In genomic region chrX:129786210-129786651, GRCh38 we compare ENCODE assay signal across 8 cellular contexts. TPM values are rescaled to one million over a fixed set of nuclear protein-coding genes. Genes with fewer than 3 reads are reported as not detected.
DNase-seq lines count a peak whose midpoint lies in the region; ATAC-seq and TF ChIP-seq lines count a peak whose summit lies in the region.

No MANE protein-coding gene starts in this region.

- no peak overlapping the region for H2BK12ac ChIP-seq in neuronal stem cell (ENCODE audit: low read length)

- ATAC-seq in HG03108 (IDR thresholded peaks at IDR 0.05; ENCODE audit: unreplicated experiment) (peak; percentile 71), activated B cell treated with CpG ODN at 0.5 μM for 24 hours (ENCODE audit: low read depth) (peak; percentile 73)

- H3K79me1 ChIP-seq in neuronal stem cell (ENCODE audit: low read depth, low read length) (no peaks in the 10 kb centered on the region), mesendoderm (ENCODE audit: low read length) (no peaks in the 10 kb centered on the region)

- intact Hi-C loops in CD4-positive, alpha-beta memory T cell (cut with micrococcal nuclease): no loop called here
- intact Hi-C loops in activated B cell treated with CpG ODN at 0.5 μM for 24 hours (cut with micrococcal nuclease): loop anchor here (1.0 to 2.0 kb wide), 4 partner anchors 9 to 107 kb away; no protein-coding TSS in a partner anchor

- no peaks in the 10 kb centered on the region for H3K9me3 Mint-ChIP-seq in CD4-positive, alpha-beta memory T cell
- H3K9me3 Mint-ChIP-seq in activated B cell treated with CpG ODN at 0.5 μM for 24 hours: no peaks in the 10 kb centered on the region

- H3K9ac ChIP-seq in neuronal stem cell (ENCODE audit: low read depth, low read length, poor library complexity) (no peak overlapping the region), mesendoderm (ENCODE audit: low read length) (no peak overlapping the region)

- peak overlapping the region; percentile 69 to 81 (median 76) for H3K4me3 Mint-ChIP-seq in CD4-positive, alpha-beta memory T cell
- peak overlapping the region; percentile 77 for H3K4me3 Mint-ChIP-seq in activated B cell treated with CpG ODN at 0.5 μM for 24 hours

- H2AFZ ChIP-seq in neuronal stem cell (ENCODE audit: low read length): no peak overlapping the region

- H3K36me3 ChIP-seq in CD4-positive, alpha-beta memory T cell (ENCODE audit: insufficient read depth, low read length): peaks cover 47% of the 10 kb centered on the region
- H3K36me3 ChIP-seq in neuronal stem cell (replicated peaks in 1 of 2; ENCODE audit: control insufficient read depth in 2 of 2, insufficient read depth in 2 of 2, low read length in 2 of 2) (no peaks in the 10 kb centered on the region), mesendoderm (ENCODE audit: control insufficient read depth, insufficient read depth, low read length) (no peaks in the 10 kb centered on the region)

- no peak overlapping the region for H3K14ac ChIP-seq in neuronal stem cell (ENCODE audit: low read length)

- H2BK5ac ChIP-seq in neuronal stem cell (ENCODE audit: low read length) (no peak overlapping the region), mesendoderm (ENCODE audit: low read length) (no peak overlapping the region)

- H2BK15ac ChIP-seq in neuronal stem cell (ENCODE audit: low read length): no peak overlapping the region
- no peak overlapping the region for H2BK15ac ChIP-seq in mesendoderm (replicated peaks; ENCODE audit: low read depth)

- no CpG with 5 or more reads among the region's 3 CpGs for WGBS in neuronal stem cell (ENCODE audit: extremely low coverage in 2 of 2, insufficient read length in 2 of 2, insufficient replicate concordance in 1 of 2), 2 donors
- no CpG with 5 or more reads among the region's 3 CpGs for WGBS in mesendoderm (ENCODE audit: extremely low coverage, insufficient coverage, low lambda C conversion rate)

- no peak overlapping the region for H4K8ac ChIP-seq in neuronal stem cell (ENCODE audit: low read depth, low read length)
- H4K8ac ChIP-seq in mesendoderm (ENCODE audit: low read depth, low read length): no peak overlapping the region

- TF ChIP-seq CTCF in activated B cell treated with CpG ODN at 0.5 μM for 24 hours (IDR thresholded peaks at IDR 0.05): no peak

- POLR2A ChIA-PET in CD4-positive, alpha-beta memory T cell (lab: Charles Lee; ENCODE audit: partially characterized antibody): interaction anchor here (1.0 to 39.3 kb wide), 3 partner anchors 12 to 60 kb away, joined by 3 to 1390 read pairs (median 7); partner anchors contain the start of gene SASH3
- POLR2A ChIA-PET in activated B cell treated with CpG ODN at 0.5 μM for 24 hours (lab: Charles Lee): interaction anchor here (0.7 to 1.8 kb wide), 5 partner anchors 9 to 131 kb away, joined by 3 to 11 read pairs (median 3); partner anchors contain the start of gene XPNPEP2

- no peak overlapping the region for H3K56ac ChIP-seq in mesendoderm (ENCODE audit: low read length)

- H4K5ac ChIP-seq in mesendoderm (ENCODE audit: low read length): no peak overlapping the region

- H3K4ac ChIP-seq in neuronal stem cell (ENCODE audit: low read length) (no peak overlapping the region), mesendoderm (ENCODE audit: low read depth, low read length) (no peak overlapping the region)

- no peak overlapping the region for H3K4me3 ChIP-seq in CD4-positive, alpha-beta memory T cell (ENCODE audit: low read length in 2 of 2)
- H3K4me3 ChIP-seq in neuronal stem cell (ENCODE audit: low read length in 2 of 2) (no peak overlapping the region), mesendoderm (ENCODE audit: low read length) (no peak overlapping the region)

- H3K9me3 ChIP-seq in CD4-positive, alpha-beta memory T cell (ENCODE audit: control insufficient read depth in 1 of 2, low read length in 2 of 2): no peaks in the 10 kb centered on the region
- no peaks in the 10 kb centered on the region for H3K9me3 ChIP-seq in neuronal stem cell (replicated peaks in 1 of 2; ENCODE audit: control insufficient read depth in 2 of 2, insufficient read depth in 1 of 2, low read depth in 1 of 2, low read length in 2 of 2)

- H3K4me1 Mint-ChIP-seq in CD4-positive, alpha-beta memory T cell: peaks cover 35 to 67% (median 53%) of the 10 kb centered on the region in 4 donors
- peaks cover 64% of the 10 kb centered on the region for H3K4me1 Mint-ChIP-seq in activated B cell treated with CpG ODN at 0.5 μM for 24 hours

- no peaks in the 10 kb centered on the region for H3K27me3 ChIP-seq in CD4-positive, alpha-beta memory T cell (ENCODE audit: insufficient read depth, low read length)
- H3K27me3 ChIP-seq in neuronal stem cell (ENCODE audit: control insufficient read depth in 3 of 3, insufficient read depth in 3 of 3, low read depth in 1 of 3, low read length in 3 of 3) (peaks cover 0 to 6% (median 0%) of the 10 kb centered on the region in 3 experiments), mesendoderm (ENCODE audit: insufficient read depth, low read length, poor library complexity) (no peaks in the 10 kb centered on the region)

- no peak overlapping the region for H2AK5ac ChIP-seq in neuronal stem cell (ENCODE audit: low read depth, low read length)
- H2AK5ac ChIP-seq in mesendoderm (ENCODE audit: low read length): no peak overlapping the region

- H3K18ac ChIP-seq in neuronal stem cell (ENCODE audit: low read length): no peak overlapping the region
- H3K18ac ChIP-seq in mesendoderm (ENCODE audit: low read length): no peak overlapping the region

- H3K79me2 ChIP-seq in mesendoderm (ENCODE audit: control insufficient read depth, insufficient read depth, low read length): no peaks in the 10 kb centered on the region

- CTCF ChIA-PET in CD4-positive, alpha-beta memory T cell (lab: Charles Lee; ENCODE audit: partially characterized antibody): interaction anchor here (0.9 to 3.4 kb wide), 4 partner anchors 12 to 60 kb away, joined by 3 to 10 read pairs (median 6); no protein-coding TSS in a partner anchor
- CTCF ChIA-PET in activated B cell treated with CpG ODN at 0.5 μM for 24 hours (lab: Charles Lee): interaction anchor here (1.1 to 2.2 kb wide), 3 partner anchors 13 to 108 kb away, joined by 3 to 5 read pairs (median 3); no protein-coding TSS in a partner anchor

- H3K27me3 Mint-ChIP-seq in CD4-positive, alpha-beta memory T cell: no peaks in the 10 kb centered on the region
- no peaks in the 10 kb centered on the region for H3K27me3 Mint-ChIP-seq in activated B cell treated with CpG ODN at 0.5 μM for 24 hours

- H2BK120ac ChIP-seq in neuronal stem cell (ENCODE audit: low read depth, low read length) (no peak overlapping the region), mesendoderm (ENCODE audit: low read depth, low read length) (no peak overlapping the region)

- no peak for DNase-seq in CD4-positive, alpha-beta memory T cell
- DNase-seq in GM19240 (ENCODE audit: insufficient read length, low spot score): peak; percentile 45
- no peak for DNase-seq in activated B cell treated with CpG ODN at 0.5 μM for 24 hours
- no peak for DNase-seq in GOT3 (lab: John Stamatoyannopoulos, UW)
- no peak for DNase-seq in neuronal stem cell (ENCODE audit: low spot score)
- no peak for DNase-seq in mesendoderm
- no peak for DNase-seq in NCI-H446 (lab: John Stamatoyannopoulos, UW)

- H3K4me2 ChIP-seq in neuronal stem cell (ENCODE audit: insufficient read depth, low read length, poor library complexity, severe bottlenecking) (no peak overlapping the region), mesendoderm (ENCODE audit: low read length) (no peak overlapping the region)

- H3K4me1 ChIP-seq in CD4-positive, alpha-beta memory T cell (ENCODE audit: insufficient read depth, low read length): peaks cover 54% of the 10 kb centered on the region
- H3K4me1 ChIP-seq in neuronal stem cell (ENCODE audit: control insufficient read depth in 2 of 2, insufficient read depth in 1 of 2, low read depth in 1 of 2, low read length in 2 of 2) (no peaks in the 10 kb centered on the region), mesendoderm (ENCODE audit: control insufficient read depth, low read depth, low read length) (no peaks in the 10 kb centered on the region)

- peak overlapping the region; percentile 26 for H3K27ac ChIP-seq in CD4-positive, alpha-beta memory T cell (ENCODE audit: low read depth, low read length)
- H3K27ac ChIP-seq in neuronal stem cell (replicated peaks; ENCODE audit: low read length): no peak overlapping the region
- no peak overlapping the region for H3K27ac ChIP-seq in mesendoderm (ENCODE audit: low read depth, low read length)

- H3K36me3 Mint-ChIP-seq in CD4-positive, alpha-beta memory T cell: peaks cover 48 to 73% of the 10 kb centered on the region in 2 donors
- peaks cover 71% of the 10 kb centered on the region for H3K36me3 Mint-ChIP-seq in activated B cell treated with CpG ODN at 0.5 μM for 24 hours (ENCODE audit: low read depth)

- peak overlapping the region; percentile 69 to 94 (median 89) for H3K27ac Mint-ChIP-seq in CD4-positive, alpha-beta memory T cell
- peak overlapping the region; percentile 85 for H3K27ac Mint-ChIP-seq in activated B cell treated with CpG ODN at 0.5 μM for 24 hours

- H4K91ac ChIP-seq in neuronal stem cell (ENCODE audit: low read depth, low read length, poor library complexity): no peak overlapping the region

- H3K23ac ChIP-seq in neuronal stem cell (ENCODE audit: low read depth, low read length, poor library complexity) (no peak overlapping the region), mesendoderm (ENCODE audit: low read length) (no peak overlapping the region)

RNA-seq across cellular contexts. Expression of gene SASH3, which starts 6.5 kb away (rescaled TPM):
- 100 to 1,000 TPM; 148 to 152 TPM for total RNA-seq in CD4-positive, alpha-beta memory T cell
- polyA plus RNA-seq in CD4-positive, alpha-beta memory T cell: 100 to 1,000 TPM in 1 of 2 donors, 10 to 100 TPM in 1; 83.3 to 211 TPM
- total RNA-seq in activated B cell treated with CpG ODN at 0.5 μM for 24 hours: 209 TPM in 2 replicates
- polyA plus RNA-seq in neuronal stem cell (2013, experiment 1 of 2): not detected
- not detected for polyA plus RNA-seq in neuronal stem cell (2013, experiment 2 of 2)
- polyA plus RNA-seq in mesendoderm (2013, experiment 1 of 2): not detected
- polyA plus RNA-seq in mesendoderm (2013, experiment 2 of 2): not detected

RNA-seq across cellular contexts. Expression of gene XPNPEP2, which starts 47.5 kb away (rescaled TPM):
- total RNA-seq in CD4-positive, alpha-beta memory T cell: under 1 TPM; 0.32 to 0.33 TPM
- polyA plus RNA-seq in CD4-positive, alpha-beta memory T cell: under 1 TPM; 0.48 to 0.90 TPM
- 0.07 TPM in 2 replicates for total RNA-seq in activated B cell treated with CpG ODN at 0.5 μM for 24 hours
- 0.29 TPM for polyA plus RNA-seq in neuronal stem cell (2013, experiment 1 of 2)
- 0.30 TPM for polyA plus RNA-seq in neuronal stem cell (2013, experiment 2 of 2)
- 0.22 TPM for polyA plus RNA-seq in mesendoderm (2013, experiment 1 of 2)
- 0.10 TPM for polyA plus RNA-seq in mesendoderm (2013, experiment 2 of 2)

RNA-seq across cellular contexts. Expression of gene ZDHHC9, which starts 57.5 kb away (rescaled TPM):
- total RNA-seq in CD4-positive, alpha-beta memory T cell: 1 to 10 TPM; 5.1 to 6.1 TPM
- 1 to 10 TPM; 5.6 to 8.1 TPM for polyA plus RNA-seq in CD4-positive, alpha-beta memory T cell
- 3.9 and 4.2 TPM in 2 replicates for total RNA-seq in activated B cell treated with CpG ODN at 0.5 μM for 24 hours
- 32.4 TPM for polyA plus RNA-seq in neuronal stem cell (2013, experiment 1 of 2)
- polyA plus RNA-seq in neuronal stem cell (2013, experiment 2 of 2): 32.7 TPM
- polyA plus RNA-seq in mesendoderm (2013, experiment 1 of 2): 29.1 TPM
- 29.2 TPM for polyA plus RNA-seq in mesendoderm (2013, experiment 2 of 2)
